Comparison of ENCODE assay signal across 8 cellular contexts in the genomic region with DNA sequence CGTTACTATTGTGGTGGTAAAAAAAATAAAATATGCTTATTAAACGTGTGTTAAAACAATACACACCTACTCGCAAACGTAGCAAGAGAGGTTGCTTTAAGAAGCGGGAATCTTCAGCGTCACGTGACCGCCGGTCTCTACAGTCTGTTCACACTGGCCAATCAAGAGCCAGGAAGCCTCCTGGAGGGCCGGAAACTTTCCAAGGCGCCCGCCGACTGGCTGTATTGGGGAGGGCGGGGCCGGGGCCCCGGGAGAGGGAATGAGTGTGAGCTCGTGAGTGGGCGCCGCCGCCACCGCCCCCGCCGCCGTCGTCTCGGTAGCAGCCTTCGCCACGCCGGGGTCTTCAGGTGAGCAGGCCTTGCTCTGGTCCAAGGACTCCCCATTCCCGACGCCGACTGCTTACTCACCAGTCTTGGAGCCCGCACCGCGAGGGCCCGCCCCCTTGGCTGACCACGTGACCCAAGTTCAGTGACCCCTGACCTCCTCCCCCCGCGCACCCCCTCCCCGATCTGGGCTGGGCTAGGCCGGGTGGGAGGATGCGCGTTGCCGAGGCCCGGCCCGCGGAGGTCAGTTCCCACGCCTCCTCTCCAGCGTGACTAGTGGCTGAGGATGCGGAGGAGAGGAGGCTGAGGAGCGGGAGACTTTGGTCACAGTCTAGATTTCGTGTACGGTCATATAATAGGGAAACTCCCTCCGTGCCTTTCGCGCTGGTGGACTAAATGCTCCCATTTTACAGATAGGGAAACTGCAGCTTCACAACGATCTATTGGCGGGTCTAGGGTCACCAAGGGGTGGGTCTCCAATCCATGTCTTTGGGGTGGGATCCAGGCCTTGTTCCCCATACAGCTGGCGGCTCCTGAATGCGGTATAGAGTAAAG. TPM values are rescaled to one million over a fixed set of nuclear protein-coding genes. Genes with fewer than 3 reads are reported as not detected.
DNase-seq lines count a peak whose midpoint lies in the region; ATAC-seq and TF ChIP-seq lines count a peak whose summit lies in the region.

Gene TAF6L, plus strand, starts transcription at position 253 of the 878 bp plus-strand sequence. CDS start 4,388 bp downstream, outside the sequence.

- H3K27ac ChIP-seq in dorsolateral prefrontal cortex = peak within 1 kb of the TSS; percentile 86 to 99 (median 97)
- H3K27ac ChIP-seq in right lobe of liver = peak within 1 kb of the TSS; percentile 85 to 96 (median 93)

- no peaks in the 10 kb centered on the region for H3K9me3 ChIP-seq in right lobe of liver

- ATAC-seq in GM19351 (IDR thresholded peaks at IDR 0.05; ENCODE audit: unreplicated experiment) = peak; percentile 80
- ATAC-seq in HG03521 (IDR thresholded peaks at IDR 0.05; ENCODE audit: unreplicated experiment) = peak; percentile 81
- ATAC-seq in right lobe of liver = peak; percentile 95 to 96 (median 96)

- WGBS in right lobe of liver (ENCODE audit: insufficient coverage, low coverage, low lambda C conversion rate, missing lambda C conversion rate) = 0% methylated on average over 31 of the region's 60 CpGs

- peak; percentile 93 to 100 (median 99) for DNase-seq in C1 segment of cervical spinal cord (lab: John Stamatoyannopoulos, UW)
- DNase-seq in NCI-H748 (lab: John Stamatoyannopoulos, UW; ENCODE audit: unreplicated experiment) = peak; percentile 98
- DNase-seq in activated CD4-positive, alpha-beta T cell treated with anti-CD3 and anti-CD28 coated beads, Interleukin-2, amount 50 U/mL, for 48 hours = peak; percentile 98
- DNase-seq in dorsolateral prefrontal cortex = peak; percentile 97 to 100 (median 98)
- DNase-seq in right lobe of liver = peak; percentile 98 to 99 (median 98)
- DNase-seq in stimulated activated CD4-positive, alpha-beta T cell treated with anti-CD3 and anti-CD28 coated beads, Interleukin-4, amount 100 ng/mL, for 4 hours = peak; percentile 90 to 91

- H3K4me3 ChIP-seq in dorsolateral prefrontal cortex = peak within 1 kb of the TSS; percentile 61 to 100 (median 82)
- peak within 1 kb of the TSS; percentile 76 to 82 (median 80) for H3K4me3 ChIP-seq in right lobe of liver

- peak in 16 of 56 donors; percentile 2 to 41 (median 20) for TF ChIP-seq CTCF in dorsolateral prefrontal cortex (IDR thresholded peaks at IDR 0.05 in 54 of 56, conservative IDR thresholded peaks at IDR 0.05 in 2 of 56; ENCODE audit: low read depth in 1 of 56, partially characterized antibody in 56 of 56)
- no peak for TF ChIP-seq CTCF in right lobe of liver (IDR thresholded peaks at IDR 0.05)

- H3K4me1 ChIP-seq in right lobe of liver = peaks cover 0 to 20% (median 7%) of the 10 kb centered on the region in 4 donors

- H3K36me3 ChIP-seq in right lobe of liver = peaks cover 0 to 23% (median 6%) of the 10 kb centered on the region in 4 donors

- H3K27me3 ChIP-seq in dorsolateral prefrontal cortex (no peaks in the 10 kb centered on the region), right lobe of liver (no peaks in the 10 kb centered on the region)

- intact Hi-C loops in dorsolateral prefrontal cortex (cut with DNase I) (loop anchor here (1.0 to 5.0 kb wide), 3 partner anchors 10 to 44 kb away; partner anchors contain the start of genes HNRNPUL2 (in 1 of the 2), POLR2G (in 1 of the 2) and TTC9C (in 1 of the 2)), right lobe of liver (cut with DNase I) (no loop called here)

- TF ChIP-seq POLR2A in right lobe of liver (IDR thresholded peaks at IDR 0.05) = peak; percentile 36

RNA-seq across cellular contexts. Expression of gene TAF6L, which starts in this region (rescaled TPM):
- 10 to 100 TPM in 118 of 120 experiments, 1 to 10 TPM in 2; 9.3 to 39.3 (median 22.8) TPM for total RNA-seq in dorsolateral prefrontal cortex
- 10 to 100 TPM; 11.9 to 19.3 (median 16.0) TPM for total RNA-seq in right lobe of liver

Comparison
In these comparisons a context has a peak if more than half of its experiments do, and no peak if none do; other contexts are left out.
1. Peak in every context shown above with its lines: DNase-seq, ATAC-seq, H3K4me3 ChIP-seq and H3K27ac ChIP-seq.
2. intact Hi-C loops: an anchor here in dorsolateral prefrontal cortex (1.0 to 5.0 kb wide); none called in right lobe of liver.